13 cellular contexts compared by ENCODE assay signal in the genomic region with DNA sequence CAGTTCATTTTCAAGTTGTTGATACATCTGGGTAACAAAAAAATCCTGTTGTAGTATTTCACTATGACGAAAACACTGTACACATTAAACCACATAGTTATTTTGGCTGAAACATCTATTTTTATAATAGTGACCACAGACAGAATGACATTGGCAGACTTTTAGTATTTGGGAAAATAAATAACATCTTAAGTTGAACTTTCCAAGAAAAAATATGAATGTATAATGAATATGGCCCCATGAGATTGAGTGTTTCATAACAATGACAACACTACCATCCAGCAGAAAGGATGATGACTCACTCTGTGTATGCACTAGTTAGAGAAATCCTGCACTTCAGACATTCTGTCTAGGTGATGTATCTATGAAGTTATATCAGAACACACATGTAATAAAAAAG.
DNase-seq lines count a peak whose midpoint lies in the region; ATAC-seq, FAIRE-seq and TF ChIP-seq lines count a peak whose summit lies in the region.
"Had no signal": no experiment of that assay in that cellular context is flagged by ENCODE, and none has a peak within 500 bp of the region (broad histone marks: within the 10 kb centered on the region; RNA-seq: fewer than 3 reads in every experiment).

No MANE protein-coding gene starts in this region.

- no peaks in the 10 kb centered on the region for H3K9me1 ChIP-seq in endothelial cell of umbilical vein (replicated peaks; ENCODE audit: control insufficient read depth, extremely low read depth, insufficient read depth, low read length)

- no peaks in the 10 kb centered on the region for H3K9me3 ChIP-seq in endothelial cell of umbilical vein (replicated peaks; ENCODE audit: control insufficient read depth, insufficient read depth, low read length)
- H3K9me3 ChIP-seq: esophagus squamous epithelium had no signal

- peak; percentile 77 for FAIRE-seq in endothelial cell of umbilical vein (lab: Jason Lieb, UNC)

- DNase-seq in EH (ENCODE audit: low read depth): peak; percentile 67
- DNase-seq in NCI-H460 (ENCODE audit: extremely low read depth, low read depth): peak; percentile 16
- DNase-seq in endothelial cell of umbilical vein (ENCODE audit: low read depth, low spot score): peak; percentile 40
- peak; percentile 48 for DNase-seq in non-pigmented ciliary epithelial cell (ENCODE audit: low read depth)
- no peak for DNase-seq in DMS79 treated with DMSO at 0.1 percent for 48 hours (lab: John Stamatoyannopoulos, UW)
- DNase-seq: activated T-cell treated with anti-CD3 and anti-CD28 coated beads, Interleukin-2, amount 50 U/mL, for 4 hours; esophagus squamous epithelium; stimulated activated naive CD8-positive, alpha-beta T cell treated with anti-CD3 and anti-CD28 coated beads, Interleukin-15, amount 100 ng/mL, for 72 hours had no signal

- TF ChIP-seq CTCF in endothelial cell of umbilical vein (IDR thresholded peaks at IDR 0.05; ENCODE audit: extremely low read depth in 1 of 2, insufficient read depth in 1 of 2, low read depth in 1 of 2, low read length in 2 of 2): no peak

- H2AFZ ChIP-seq in endothelial cell of umbilical vein (ENCODE audit: low read depth, low read length): no peak overlapping the region

- H4K20me1 ChIP-seq in endothelial cell of umbilical vein (replicated peaks; ENCODE audit: control insufficient read depth, extremely low read depth, insufficient read depth, low read length): no peaks in the 10 kb centered on the region

- POLR2A ChIA-PET in endothelial cell of umbilical vein (lab: Charles Lee): no interaction called here

- intact Hi-C loops in endothelial cell of umbilical vein (cut with micrococcal nuclease): no loop called here

- H3K4me2 ChIP-seq in endothelial cell of umbilical vein (ENCODE audit: insufficient read depth, low read length): no peak overlapping the region

- peaks cover 2% of the 10 kb centered on the region for H3K4me1 ChIP-seq in endothelial cell of umbilical vein (ENCODE audit: control insufficient read depth, extremely low read depth, insufficient read depth, low read length)
- H3K4me1 ChIP-seq: esophagus squamous epithelium had no signal

- no peak overlapping the region for H3K4me3 ChIP-seq in endothelial cell of umbilical vein (replicated peaks in 1 of 3; ENCODE audit: insufficient read depth in 1 of 3, low read depth in 1 of 3, low read length in 3 of 3)
- H3K4me3 ChIP-seq: cardiac muscle cell, esophagus squamous epithelium, SK-N-MC had no signal

- no peaks in the 10 kb centered on the region for H3K36me3 ChIP-seq in endothelial cell of umbilical vein (ENCODE audit: control insufficient read depth in 2 of 2, extremely low read depth in 1 of 2, insufficient read depth in 2 of 2, low read length in 2 of 2)
- H3K36me3 ChIP-seq: cardiac muscle cell, esophagus squamous epithelium had no signal

- H3K27me3 ChIP-seq in endothelial cell of umbilical vein (ENCODE audit: control insufficient read depth in 2 of 2, insufficient read depth in 2 of 2, low read length in 2 of 2): no peaks in the 10 kb centered on the region
- H3K27me3 ChIP-seq: cardiac muscle cell, esophagus squamous epithelium had no signal

- CTCF ChIA-PET in endothelial cell of umbilical vein (lab: Charles Lee): no interaction called here

- dilution Hi-C loops in endothelial cell of umbilical vein (cut with MboI; ENCODE audit: extremely low pct_ligation_motif_present, low sequenced_read_pairs): no loop called here

- BruUV-seq in endothelial cell of umbilical vein (replicated peaks; lab: Mats Ljungman, UMichigan): no TSS peak

- no peak for TF ChIP-seq POLR2A in endothelial cell of umbilical vein (IDR thresholded peaks at IDR 0.05; ENCODE audit: low read depth, low read length)

- ATAC-seq in esophagus mucosa: no peak
- no peak for ATAC-seq in activated CD4-positive, CD25-positive, alpha-beta regulatory T cell treated with anti-CD3 and anti-CD28 coated beads, Interleukin-2, amount 50 U/mL, for 24 hours
- ATAC-seq in GM18517 (IDR thresholded peaks at IDR 0.05; ENCODE audit: unreplicated experiment): no peak
- ATAC-seq: activated T-cell treated with anti-CD3 and anti-CD28 coated beads, Interleukin-2, amount 50 U/mL, for 4 hours; stimulated activated naive CD8-positive, alpha-beta T cell treated with anti-CD3 and anti-CD28 coated beads, Interleukin-15, amount 100 ng/mL, for 72 hours had no signal

- H3K9ac ChIP-seq in endothelial cell of umbilical vein (replicated peaks; ENCODE audit: extremely low read depth, insufficient read depth, low read length): no peak overlapping the region

- H3K79me2 ChIP-seq in endothelial cell of umbilical vein (ENCODE audit: control insufficient read depth, insufficient read depth, low read length): no peaks in the 10 kb centered on the region

- no peak overlapping the region for H3K27ac ChIP-seq in endothelial cell of umbilical vein (ENCODE audit: insufficient read depth, low read depth, low read length)
- H3K27ac ChIP-seq: cardiac muscle cell, esophagus squamous epithelium, SK-N-MC had no signal

TF ChIP-seq in endothelial cell of umbilical vein, 7 proteins besides CTCF, POLR2A, EP300 and RAD21:
- TF ChIP-seq JUN (IDR thresholded peaks at IDR 0.05; ENCODE audit: borderline replicate concordance, insufficient read depth, insufficient read length, low read depth) (peak; percentile 52), FOS (IDR thresholded peaks at IDR 0.05; ENCODE audit: borderline replicate concordance, insufficient read depth, low read length) (peak; percentile 90), EZH2 (IDR thresholded peaks at IDR 0.05; ENCODE audit: borderline replicate concordance, low read depth, low read length, severe bottlenecking) (no peak), POLR2AphosphoS5 (IDR thresholded peaks at IDR 0.05; ENCODE audit: insufficient read depth, low read depth, low read length) (no peak)
